ENCODE assay signal across 24 cellular contexts in the genomic region with DNA sequence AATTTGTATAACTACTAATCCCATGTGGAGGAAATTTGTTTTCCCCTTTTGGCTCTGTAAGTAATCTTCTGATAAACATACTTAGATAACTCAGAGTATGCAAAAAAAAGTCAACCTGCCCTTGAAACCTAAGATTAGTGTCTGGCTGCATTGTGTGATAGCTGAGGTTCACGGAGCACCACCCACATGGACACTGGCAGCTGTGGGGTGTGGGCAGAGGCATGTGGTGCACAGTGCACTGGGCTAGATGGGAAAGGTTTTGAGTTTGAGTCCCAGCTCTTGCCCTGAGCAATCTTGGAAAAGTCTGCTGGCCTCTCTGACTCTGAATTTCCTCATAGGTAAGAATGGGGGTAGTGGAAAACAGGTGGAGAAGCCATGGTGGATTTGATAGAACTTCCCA.
DNase-seq lines count a peak whose midpoint lies in the region; ATAC-seq, FAIRE-seq and TF ChIP-seq lines count a peak whose summit lies in the region.
"Had no signal": no experiment of that assay in that cellular context is flagged by ENCODE, and none has a peak within 500 bp of the region (broad histone marks: within the 10 kb centered on the region; RNA-seq: fewer than 3 reads in every experiment).

No MANE protein-coding gene starts in this region.

- TF ChIP-seq RAD21 in K562 (CRISPR knock-in tag; conservative IDR thresholded peaks at IDR 0.05 in 1 of 2, IDR thresholded peaks at IDR 0.05 in 1 of 2), result no peak

- in situ Hi-C loops in K562 (cut with MboI), result no loop called here

- no TSS peak for BruUV-seq in K562 (replicated peaks; lab: Mats Ljungman, UMichigan)

- FAIRE-seq in K562 (lab: Jason Lieb, UNC), result peak; percentile 26
- FAIRE-seq: A204.1, GM12878, GM19239 had no signal

- no peak overlapping the region for H2AFZ ChIP-seq in K562 (ENCODE audit: low read depth, low read length)
- H2AFZ ChIP-seq: GM23338 had no signal

- WGBS in K562 (ENCODE audit: insufficient coverage, low coverage, missing lambda C conversion rate), result 0% methylated on average over 1 of the region's 1 CpG

- H3K79me2 ChIP-seq in K562 (ENCODE audit: control insufficient read depth, insufficient read depth, low read length), result no peaks in the 10 kb centered on the region

- TF ChIP-seq CTCF in K562 (IDR thresholded peaks at IDR 0.05 in 2 of 3, conservative IDR thresholded peaks at IDR 0.05 in 1 of 3; ENCODE audit: insufficient read depth in 2 of 3, low read depth in 1 of 3, low read length in 3 of 3) (no peak), cardiac muscle cell (IDR thresholded peaks at IDR 0.05; ENCODE audit: low read depth, low read length) (no peak)

- H3K9me3 ChIP-seq in K562 (replicated peaks; ENCODE audit: control insufficient read depth, insufficient read depth, low read depth, low read length) (no peaks in the 10 kb centered on the region), cardiac muscle cell (ENCODE audit: low read depth) (no peaks in the 10 kb centered on the region)
- H3K9me3 ChIP-seq: BE2C had no signal

- H3K4me3 ChIP-seq in K562 (no peak overlapping the region), cardiac muscle cell (no peak overlapping the region)
- H3K4me3 ChIP-seq: GM12878, GM23338 had no signal

- CTCF ChIA-PET in K562 (lab: Yijun Ruan, JAX; ENCODE audit: low intra/inter-chr PET ratio), result no interaction called here

- H3K4me2 ChIP-seq in K562 (ENCODE audit: insufficient read depth, low read length), result no peak overlapping the region
- H3K4me2 ChIP-seq: GM23338 had no signal

- H3K9me1 ChIP-seq in K562 (ENCODE audit: control insufficient read depth, insufficient read depth, low read length), result no peaks in the 10 kb centered on the region

- H4K20me1 ChIP-seq in K562 (replicated peaks; ENCODE audit: control insufficient read depth, insufficient read depth, low read length), result no peaks in the 10 kb centered on the region

- H3K36me3 ChIP-seq in K562 (ENCODE audit: control insufficient read depth, insufficient read depth, low read length) (no peaks in the 10 kb centered on the region), cardiac muscle cell (no peaks in the 10 kb centered on the region)
- H3K36me3 ChIP-seq: BE2C had no signal

- H3K27me3 ChIP-seq in K562 (ENCODE audit: control insufficient read depth in 2 of 2, insufficient read depth in 2 of 2, low read length in 2 of 2), result no peaks in the 10 kb centered on the region
- no peaks in the 10 kb centered on the region for H3K27me3 ChIP-seq in cardiac muscle cell
- H3K27me3 ChIP-seq: BE2C had no signal

- H3K4me1 ChIP-seq in K562 (replicated peaks in 1 of 2; ENCODE audit: control insufficient read depth in 2 of 2, insufficient read depth in 2 of 2, low read length in 2 of 2) (no peaks in the 10 kb centered on the region), cardiac muscle cell (ENCODE audit: low read depth) (peaks cover 23% of the 10 kb centered on the region)
- H3K4me1 ChIP-seq: BE2C had no signal

- no peak for TF ChIP-seq EP300 in K562 (IDR thresholded peaks at IDR 0.05; ENCODE audit: low read length)

- H3K9ac ChIP-seq in K562 (ENCODE audit: insufficient read depth in 1 of 2, low read depth in 2 of 2, low read length in 2 of 2), result no peak overlapping the region

- no peak for TF ChIP-seq POLR2A in K562 (conservative IDR thresholded peaks at IDR 0.05)

- ATAC-seq in K562 (no peak), left ventricle myocardium superior (peak; percentile 79), GM21723 (IDR thresholded peaks at IDR 0.05; ENCODE audit: unreplicated experiment) (no peak), GM21515 (IDR thresholded peaks at IDR 0.05; ENCODE audit: unreplicated experiment) (no peak)
- ATAC-seq: GM12878, GM23338, HCT116 had no signal

- intact Hi-C loops in K562 (cut with micrococcal nuclease), result no loop called here
- intact Hi-C loops in left ventricle myocardium superior (cut with micrococcal nuclease), result no loop called here

- H3K27ac ChIP-seq in K562 (ENCODE audit: extremely low read depth, low read depth, low read length) (no peak overlapping the region), cardiac muscle cell (peak overlapping the region; percentile 59)

- POLR2A ChIA-PET in K562 (lab: Yijun Ruan, JAX), result no interaction called here

- DNase-seq in K562 (ENCODE audit: extremely low read depth in 1 of 4, low spot score in 3 of 4) (no peak), cardiac muscle cell (ENCODE audit: low read depth in 1 of 2, low spot score in 1 of 2) (no peak), left ventricle myocardium superior (peak; percentile 41), NCI-H2081 treated with DMSO at 0.1 percent for 48 hours (lab: John Stamatoyannopoulos, UW) (no peak)
- DNase-seq: ACHN; BE2C; C1 segment of cervical spinal cord; CD4-positive, CD25-positive, alpha-beta regulatory T cell; CD8-positive, alpha-beta memory T cell; COR-L47; DMS 273 treated with DMSO at 0.1 percent for 48 hours; DMS53; DND-41; EL; H7; HFFc6; IMR-90 had no signal

TF ChIP-seq in K562, 482 proteins besides CTCF, POLR2A, EP300 and RAD21:
- TF ChIP-seq EGR1 (conservative IDR thresholded peaks at IDR 0.05) (no peak), SOX6 (IDR thresholded peaks at IDR 0.05) (no peak), NR2C1 (IDR thresholded peaks at IDR 0.05) (no peak), NR2C1 (tag; IDR thresholded peaks at IDR 0.05) (no peak), CAMTA2 (CRISPR knock-in tag; conservative IDR thresholded peaks at IDR 0.05) (no peak), DDX20 (tag; IDR thresholded peaks at IDR 0.05; ENCODE audit: low read depth) (no peak), TCF7L2 (IDR thresholded peaks at IDR 0.05; ENCODE audit: low read depth, low read length) (no peak), SPI1 (IDR thresholded peaks at IDR 0.05; ENCODE audit: borderline replicate concordance, low read depth, low read length) (no peak), RBM22 (IDR thresholded peaks at IDR 0.05; ENCODE audit: low read depth, low read length, poor library complexity, severe bottlenecking) (no peak), SIN3A (IDR thresholded peaks at IDR 0.05; ENCODE audit: borderline replicate concordance in 2 of 2, control insufficient read depth in 1 of 2, low read depth in 2 of 2, low read length in 2 of 2) (no peak), PML (IDR thresholded peaks at IDR 0.05; ENCODE audit: low read length) (no peak), ZNF644 (tag; IDR thresholded peaks at IDR 0.05; ENCODE audit: low read depth) (no peak), GTF2F1 (IDR thresholded peaks at IDR 0.05; ENCODE audit: low read depth, low read length) (no peak)
- TF ChIP-seq, protein P1, sequence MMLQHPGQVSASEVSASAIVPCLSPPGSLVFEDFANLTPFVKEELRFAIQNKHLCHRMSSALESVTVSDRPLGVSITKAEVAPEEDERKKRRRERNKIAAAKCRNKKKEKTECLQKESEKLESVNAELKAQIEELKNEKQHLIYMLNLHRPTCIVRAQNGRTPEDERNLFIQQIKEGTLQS (IDR thresholded peaks at IDR 0.05), result no peak
- TF ChIP-seq, protein P1 (CRISPR knock-in tag; conservative IDR thresholded peaks at IDR 0.05), result no peak
- TF ChIP-seq, protein P2, sequence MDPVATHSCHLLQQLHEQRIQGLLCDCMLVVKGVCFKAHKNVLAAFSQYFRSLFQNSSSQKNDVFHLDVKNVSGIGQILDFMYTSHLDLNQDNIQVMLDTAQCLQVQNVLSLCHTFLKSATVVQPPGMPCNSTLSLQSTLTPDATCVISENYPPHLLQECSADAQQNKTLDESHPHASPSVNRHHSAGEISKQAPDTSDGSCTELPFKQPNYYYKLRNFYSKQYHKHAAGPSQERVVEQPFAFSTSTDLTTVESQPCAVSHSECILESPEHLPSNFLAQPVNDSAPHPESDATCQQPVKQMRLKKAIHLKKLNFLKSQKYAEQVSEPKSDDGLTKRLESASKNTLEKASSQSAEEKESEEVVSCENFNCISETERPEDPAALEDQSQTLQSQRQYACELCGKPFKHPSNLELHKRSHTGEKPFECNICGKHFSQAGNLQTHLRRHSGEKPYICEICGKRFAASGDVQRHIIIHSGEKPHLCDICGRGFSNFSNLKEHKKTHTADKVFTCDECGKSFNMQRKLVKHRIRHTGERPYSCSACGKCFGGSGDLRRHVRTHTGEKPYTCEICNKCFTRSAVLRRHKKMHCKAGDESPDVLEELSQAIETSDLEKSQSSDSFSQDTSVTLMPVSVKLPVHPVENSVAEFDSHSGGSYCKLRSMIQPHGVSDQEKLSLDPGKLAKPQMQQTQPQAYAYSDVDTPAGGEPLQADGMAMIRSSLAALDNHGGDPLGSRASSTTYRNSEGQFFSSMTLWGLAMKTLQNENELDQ (CRISPR knock-in tag; IDR thresholded peaks at IDR 0.05; ENCODE audit: borderline replicate concordance), result no peak
- TF ChIP-seq, protein P3, sequence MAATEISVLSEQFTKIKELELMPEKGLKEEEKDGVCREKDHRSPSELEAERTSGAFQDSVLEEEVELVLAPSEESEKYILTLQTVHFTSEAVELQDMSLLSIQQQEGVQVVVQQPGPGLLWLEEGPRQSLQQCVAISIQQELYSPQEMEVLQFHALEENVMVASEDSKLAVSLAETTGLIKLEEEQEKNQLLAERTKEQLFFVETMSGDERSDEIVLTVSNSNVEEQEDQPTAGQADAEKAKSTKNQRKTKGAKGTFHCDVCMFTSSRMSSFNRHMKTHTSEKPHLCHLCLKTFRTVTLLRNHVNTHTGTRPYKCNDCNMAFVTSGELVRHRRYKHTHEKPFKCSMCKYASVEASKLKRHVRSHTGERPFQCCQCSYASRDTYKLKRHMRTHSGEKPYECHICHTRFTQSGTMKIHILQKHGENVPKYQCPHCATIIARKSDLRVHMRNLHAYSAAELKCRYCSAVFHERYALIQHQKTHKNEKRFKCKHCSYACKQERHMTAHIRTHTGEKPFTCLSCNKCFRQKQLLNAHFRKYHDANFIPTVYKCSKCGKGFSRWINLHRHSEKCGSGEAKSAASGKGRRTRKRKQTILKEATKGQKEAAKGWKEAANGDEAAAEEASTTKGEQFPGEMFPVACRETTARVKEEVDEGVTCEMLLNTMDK (IDR thresholded peaks at IDR 0.05; ENCODE audit: borderline replicate concordance, insufficient read depth, low read depth, low read length, poor library complexity, severe bottlenecking), result no peak
